ENCODE assay signal across 19 cellular contexts in genomic region chr6:17542243-17542642, GRCh38.
"Had no signal": no experiment of that assay in that cellular context is flagged by ENCODE, and none has a peak within 500 bp of the region (broad histone marks: within the 10 kb centered on the region; RNA-seq: fewer than 3 reads in every experiment).

No MANE protein-coding gene starts in this region.

- H3K4me3 ChIP-seq: dorsolateral prefrontal cortex, heart left ventricle, ovary, right atrium auricular region, sigmoid colon, skin epidermis, testis, tibial nerve had no signal

- DNase-seq: cortex of kidney; dorsolateral prefrontal cortex; effector memory CD4-positive, alpha-beta T cell; heart left ventricle; hippocampal formation; mesendoderm; naive thymus-derived CD4-positive, alpha-beta T cell; nucleus accumbens; ovary; sigmoid colon; stimulated activated CD4-positive, alpha-beta T cell treated with anti-CD3 and anti-CD28 coated beads, Interleukin-2, amount 100 ng/mL, for 24 hours; stimulated activated CD4-positive, alpha-beta T cell treated with anti-CD3 and anti-CD28 coated beads, Interleukin-4, amount 100 ng/mL, for 4 hours; stimulated activated naive B cell treated with anti-CD40 and anti-IgM and Interleukin-4, amounts not matched to agents 10 μg/mL and 1 μg/mL and 100 μg/mL, for 72 hours; stimulated activated naive CD8-positive, alpha-beta T cell treated with anti-CD3 and anti-CD28 coated beads, Interleukin-15, amount 100 ng/mL, for 72 hours; testis had no signal

- ATAC-seq: esophagus mucosa; heart left ventricle; naive thymus-derived CD4-positive, alpha-beta T cell; stimulated activated naive B cell treated with anti-CD40 and anti-IgM and Interleukin-4, amounts not matched to agents 10 μg/mL and 1 μg/mL and 100 μg/mL, for 72 hours; stimulated activated naive CD8-positive, alpha-beta T cell treated with anti-CD3 and anti-CD28 coated beads, Interleukin-15, amount 100 ng/mL, for 72 hours had no signal

- H3K4me1 ChIP-seq: heart left ventricle, right atrium auricular region, sigmoid colon, testis, tibial nerve had no signal

- H3K36me3 ChIP-seq: ovary had no signal

- H3K9me3 ChIP-seq: heart left ventricle, ovary, right atrium auricular region, testis, tibial nerve had no signal
